20 cellular contexts compared by ENCODE assay signal in the genomic region with DNA sequence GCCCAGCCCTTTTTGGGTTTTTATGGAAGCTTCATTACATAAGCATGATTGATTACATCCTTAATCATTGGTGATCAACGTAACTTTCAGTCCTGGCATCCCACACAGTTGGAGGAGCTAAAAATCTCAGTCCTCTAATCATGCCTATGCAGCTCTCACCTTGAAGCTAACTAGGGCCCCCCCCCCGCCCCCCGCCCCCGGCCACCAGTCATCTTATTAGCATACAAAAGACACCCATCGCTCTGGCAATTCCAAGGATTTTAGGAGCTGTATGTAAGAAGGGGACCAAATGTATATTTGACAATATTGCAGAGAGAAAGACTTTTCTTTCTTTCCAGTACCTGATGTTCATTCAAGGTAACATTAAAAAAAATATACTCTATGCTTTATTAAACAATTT. TPM values are rescaled to one million over a fixed set of nuclear protein-coding genes. Genes with fewer than 3 reads are reported as not detected.
DNase-seq lines count a peak whose midpoint lies in the region; ATAC-seq and TF ChIP-seq lines count a peak whose summit lies in the region.
"Had no signal": no experiment of that assay in that cellular context is flagged by ENCODE, and none has a peak within 500 bp of the region (broad histone marks: within the 10 kb centered on the region; RNA-seq: fewer than 3 reads in every experiment).

No MANE protein-coding gene starts in this region.

- no peak overlapping the region for H3K27ac ChIP-seq in GM23338 (ENCODE audit: low read depth)
- H3K27ac ChIP-seq in HUES6 (ENCODE audit: low read depth, low read length) = no peak overlapping the region
- H3K27ac ChIP-seq in neural progenitor cell = no peak overlapping the region
- H3K27ac ChIP-seq: HL-60 had no signal

- H3K9me3 ChIP-seq in HUES6 (ENCODE audit: control insufficient read depth, insufficient read depth, low read depth, low read length) (peaks cover 9% of the 10 kb centered on the region), neural progenitor cell (ENCODE audit: low read depth) (no peaks in the 10 kb centered on the region)
- H3K9me3 ChIP-seq: HAP-1 had no signal

- no peak for DNase-seq in GM23338 (ENCODE audit: low spot score)
- DNase-seq in neural progenitor cell (ENCODE audit: low spot score) = no peak
- no peak for DNase-seq in COLO829 (ENCODE audit: low spot score)
- DNase-seq in NCI-H1694 treated with DMSO at 0.1 percent for 48 hours (lab: John Stamatoyannopoulos, UW) = no peak
- DNase-seq: ACHN; AML-193; Calu3; CD4-positive, alpha-beta memory T cell; DMS79 treated with DMSO at 0.1 percent for 48 hours; GF-D8; KBM-7 had no signal

- H3K9ac ChIP-seq in HUES6 (ENCODE audit: low read length) (no peak overlapping the region), neural progenitor cell (no peak overlapping the region)

- H3K27ac Mint-ChIP-seq in GM23338 (no peak overlapping the region), brain (peak overlapping the region in 3 of 5 experiments; percentile 76 to 94 (median 90)), neural progenitor cell (peak overlapping the region; percentile 88)
- H3K27ac Mint-ChIP-seq: CD4-positive, alpha-beta memory T cell had no signal

- H3K36me3 Mint-ChIP-seq in GM23338 (ENCODE audit: low read depth) = no peaks in the 10 kb centered on the region
- H3K36me3 Mint-ChIP-seq in brain = peaks cover 6% of the 10 kb centered on the region
- H3K36me3 Mint-ChIP-seq in neural progenitor cell = peaks cover 8% of the 10 kb centered on the region
- H3K36me3 Mint-ChIP-seq: CD14-positive monocyte; CD4-positive, alpha-beta memory T cell had no signal

- H2AFZ ChIP-seq in GM23338 (no peak overlapping the region), neural progenitor cell (replicated peaks) (no peak overlapping the region)

- H3K27me3 ChIP-seq in GM23338 (ENCODE audit: insufficient read depth) = no peaks in the 10 kb centered on the region
- H3K27me3 ChIP-seq in HUES6 (ENCODE audit: control insufficient read depth, insufficient read depth, low read length) = no peaks in the 10 kb centered on the region; the same call in 1 of the 2 replicates
- H3K27me3 ChIP-seq in neural progenitor cell = no peaks in the 10 kb centered on the region

- H3F3A ChIP-seq in GM23338 (replicated peaks; ENCODE audit: low read depth) (no peaks in the 10 kb centered on the region), neural progenitor cell (ENCODE audit: low read depth) (peaks cover 21% of the 10 kb centered on the region)

- ATAC-seq in GM23338 = no peak; the same call in 1 of the 3 replicates
- ATAC-seq in esophagus mucosa = no peak
- no peak for ATAC-seq in HG03342 (IDR thresholded peaks at IDR 0.05; ENCODE audit: unreplicated experiment)
- ATAC-seq: HepG2 had no signal

- H3K4me2 ChIP-seq in GM23338 (peak overlapping the region; percentile 65; the same call in 1 of the 2 replicates), neural progenitor cell (no peak overlapping the region)

- H3K79me2 ChIP-seq in GM23338 (replicated peaks; ENCODE audit: insufficient read depth) = no peaks in the 10 kb centered on the region
- H3K79me2 ChIP-seq in neural progenitor cell (ENCODE audit: low read depth) = no peaks in the 10 kb centered on the region

- H3K27me3 Mint-ChIP-seq in GM23338 (ENCODE audit: insufficient read depth, low read depth, poor library complexity) = peaks cover 8% of the 10 kb centered on the region
- H3K27me3 Mint-ChIP-seq in brain = no peaks in the 10 kb centered on the region
- peaks cover 7% of the 10 kb centered on the region for H3K27me3 Mint-ChIP-seq in neural progenitor cell (ENCODE audit: insufficient read depth, low read depth)

- H3K9me3 Mint-ChIP-seq in GM23338 (peaks cover 7% of the 10 kb centered on the region; the same call in 2 of the 3 replicates), brain (peaks cover 0 to 9% (median 2%) of the 10 kb centered on the region in 5 experiments), neural progenitor cell (peaks cover 10% of the 10 kb centered on the region)

- H3K36me3 ChIP-seq in GM23338 (ENCODE audit: insufficient read depth) = no peaks in the 10 kb centered on the region
- no peaks in the 10 kb centered on the region for H3K36me3 ChIP-seq in HUES6 (ENCODE audit: control insufficient read depth, insufficient read depth, low read length)
- H3K36me3 ChIP-seq in neural progenitor cell = no peaks in the 10 kb centered on the region
- H3K36me3 ChIP-seq: HAP-1 had no signal

- H3K4me3 Mint-ChIP-seq in GM23338 (no peak overlapping the region), brain (no peak overlapping the region), neural progenitor cell (no peak overlapping the region)
- H3K4me3 Mint-ChIP-seq: CD14-positive monocyte; CD4-positive, alpha-beta memory T cell; IgD-negative memory B cell had no signal

- H3K4me1 ChIP-seq in GM23338 (ENCODE audit: insufficient read depth) = peaks cover 19% of the 10 kb centered on the region
- peaks cover 41% of the 10 kb centered on the region for H3K4me1 ChIP-seq in HUES6 (ENCODE audit: control insufficient read depth, insufficient read depth, low read length)
- peaks cover 35% of the 10 kb centered on the region for H3K4me1 ChIP-seq in neural progenitor cell

- H3K4me1 Mint-ChIP-seq in GM23338 (peaks cover 42% of the 10 kb centered on the region), brain (peaks cover 73% of the 10 kb centered on the region), neural progenitor cell (peaks cover 58% of the 10 kb centered on the region)
- H3K4me1 Mint-ChIP-seq: CD4-positive, alpha-beta memory T cell; IgD-negative memory B cell had no signal

- H4K20me1 ChIP-seq in GM23338 (replicated peaks; ENCODE audit: insufficient read depth) (no peaks in the 10 kb centered on the region), neural progenitor cell (ENCODE audit: low read depth) (no peaks in the 10 kb centered on the region)

- TF ChIP-seq CTCF in GM23338 (conservative IDR thresholded peaks at IDR 0.05; ENCODE audit: low read depth in 2 of 2) (no peak), brain (conservative IDR thresholded peaks at IDR 0.05) (no peak), neural progenitor cell (IDR thresholded peaks at IDR 0.05) (no peak)

- no peak overlapping the region for H3K4me3 ChIP-seq in GM23338
- H3K4me3 ChIP-seq in HUES6 (ENCODE audit: low read depth, low read length) = 0 out of 2 replicates have a peak overlapping the region, but pooled peaks have one; percentile 2
- H3K4me3 ChIP-seq in neural progenitor cell = no peak overlapping the region
- H3K4me3 ChIP-seq: HAP-1 had no signal

- no peaks in the 10 kb centered on the region; the same call in 1 of the 2 replicates for H3K9me2 ChIP-seq in GM23338 (ENCODE audit: insufficient read depth)

TF ChIP-seq in GM23338, 12 proteins besides CTCF, POLR2A, EP300 and RAD21:
- no peak for TF ChIP-seq ZNF331 (CRISPR knock-in tag; IDR thresholded peaks at IDR 0.05; ENCODE audit: low read depth)
- no peak for TF ChIP-seq JUNB (IDR thresholded peaks at IDR 0.05; ENCODE audit: unreplicated experiment)
- no peak for TF ChIP-seq ZNF114 (CRISPR knock-in tag; IDR thresholded peaks at IDR 0.05)
- TF ChIP-seq EZH2 (IDR thresholded peaks at IDR 0.05; ENCODE audit: low read depth, unreplicated experiment) = no peak
- TF ChIP-seq CREB1 (CRISPR knock-in tag; IDR thresholded peaks at IDR 0.05; ENCODE audit: low read depth) = no peak

RNA-seq across cellular contexts. Expression of gene ENC1, which starts 19.0 kb away (rescaled TPM):
- total RNA-seq in GM23338 (2014; rRNA removed; shearing (Covaris generic)) = 16.3 and 27.9 TPM in 2 replicates
- polyA plus RNA-seq in GM23338 (2016; fragmentation: Nextera tagmentation; extraction: Ambion mirVana) (7.1 and 8.2 TPM in 2 replicates), brain (ENCODE audit: insufficient read depth, low read depth, low replicate concordance) (156 TPM)
- total RNA-seq in neural progenitor cell (ENCODE audit: low replicate concordance) (73.8 and 146 TPM in 2 replicates), esophagus mucosa (2.6 TPM)
